ENCODE assay signal across 11 cellular contexts in genomic region chr16:66548068-66548467, GRCh38. TPM values are rescaled to one million over a fixed set of nuclear protein-coding genes. Genes with fewer than 3 reads are reported as not detected.
A peak's percentile ranks its signal among the peaks of the same experiment; 100 is the strongest.
DNase-seq lines count a peak whose midpoint lies in the region; ATAC-seq and TF ChIP-seq lines count a peak whose summit lies in the region.
"Had no signal": no experiment of that assay in that cellular context is flagged by ENCODE, and none has a peak within 500 bp of the region (broad histone marks: within the 10 kb centered on the region; RNA-seq: fewer than 3 reads in every experiment).

No MANE protein-coding gene starts in this region.

- peaks cover 49% of the 10 kb centered on the region for H3K4me1 Mint-ChIP-seq in stimulated activated effector memory CD8-positive, alpha-beta T cell treated with anti-CD3 and anti-CD28 coated beads, Interleukin-12 subunit alpha, Interleukin-12 subunit beta, amount 100 ng/mL, for 72 hours

- H3K27ac ChIP-seq in DND-41 (ENCODE audit: low read length) (peak overlapping the region; percentile 97), VCaP (peak overlapping the region; percentile 85; the same call in 1 of the 2 replicates), gastroesophageal sphincter (peak overlapping the region in 3 of 4 donors; percentile 92 to 97 (median 93))

- peak overlapping the region; percentile 86 for H3K4me3 Mint-ChIP-seq in stimulated activated effector memory CD8-positive, alpha-beta T cell treated with anti-CD3 and anti-CD28 coated beads, Interleukin-12 subunit alpha, Interleukin-12 subunit beta, amount 100 ng/mL, for 72 hours

- TF ChIP-seq POLR2A in gastroesophageal sphincter (IDR thresholded peaks at IDR 0.05) = no peak

- H3K27ac Mint-ChIP-seq in stimulated activated effector memory CD8-positive, alpha-beta T cell treated with anti-CD3 and anti-CD28 coated beads, Interleukin-12 subunit alpha, Interleukin-12 subunit beta, amount 100 ng/mL, for 72 hours = peak overlapping the region; percentile 90

- 0 out of 2 replicates have a peak overlapping the region, but pooled peaks have one; percentile 71 for H3K9ac ChIP-seq in DND-41 (ENCODE audit: low read depth, low read length)

- peaks cover 53% of the 10 kb centered on the region for H3K4me1 ChIP-seq in DND-41 (ENCODE audit: insufficient read depth, low read length)
- peaks cover 0 to 51% (median 17%) of the 10 kb centered on the region in 3 donors for H3K4me1 ChIP-seq in gastroesophageal sphincter

- H3K4me2 ChIP-seq in DND-41 (ENCODE audit: insufficient read depth, low read length) = peak overlapping the region; percentile 70; the same call in 1 of the 2 replicates

- no peak for ATAC-seq in DND-41 (ENCODE audit: insufficient read depth, low read depth)
- no peak for ATAC-seq in gastroesophageal sphincter
- ATAC-seq in stimulated activated effector memory CD8-positive, alpha-beta T cell treated with anti-CD3 and anti-CD28 coated beads, Interleukin-12 subunit alpha, Interleukin-12 subunit beta, amount 100 ng/mL, for 72 hours = no peak
- ATAC-seq in HG03342 (IDR thresholded peaks at IDR 0.05; ENCODE audit: unreplicated experiment) = no peak
- ATAC-seq in HG03378 (IDR thresholded peaks at IDR 0.05; ENCODE audit: unreplicated experiment) = no peak

- H3K9me3 Mint-ChIP-seq in stimulated activated effector memory CD8-positive, alpha-beta T cell treated with anti-CD3 and anti-CD28 coated beads, Interleukin-12 subunit alpha, Interleukin-12 subunit beta, amount 100 ng/mL, for 72 hours = no peaks in the 10 kb centered on the region

- WGBS in gastroesophageal sphincter (ENCODE audit: low coverage in 1 of 2), 2 donors = 82 to 91% methylated on average over 3 to 4 of the region's 4 CpGs

- CTCF ChIA-PET in HEK293T (lab: Yijun Ruan, JAX) = interaction anchor here (0.5 kb wide), 1 partner anchor 166 kb away, joined by 4 read pairs; no protein-coding TSS in a partner anchor

- H3K27me3 ChIP-seq in DND-41 (ENCODE audit: insufficient read depth, low read length, poor library complexity) (no peaks in the 10 kb centered on the region), gastroesophageal sphincter (no peaks in the 10 kb centered on the region)

- H4K20me1 ChIP-seq in DND-41 (ENCODE audit: insufficient read depth, low read length) = no peaks in the 10 kb centered on the region

- TF ChIP-seq CTCF in DND-41 (IDR thresholded peaks at IDR 0.05; ENCODE audit: borderline replicate concordance, extremely low read depth, low read length, poor library complexity, severe bottlenecking) (no peak), VCaP (conservative IDR thresholded peaks at IDR 0.05) (no peak), gastroesophageal sphincter (IDR thresholded peaks at IDR 0.05) (no peak)

- H2AFZ ChIP-seq in DND-41 (ENCODE audit: low read depth, low read length) = no peak overlapping the region

- peaks cover 26% of the 10 kb centered on the region for H3K36me3 Mint-ChIP-seq in stimulated activated effector memory CD8-positive, alpha-beta T cell treated with anti-CD3 and anti-CD28 coated beads, Interleukin-12 subunit alpha, Interleukin-12 subunit beta, amount 100 ng/mL, for 72 hours

- no peaks in the 10 kb centered on the region; the same call in none of the 2 replicates for H3K36me3 ChIP-seq in DND-41 (ENCODE audit: insufficient read depth, low read length)
- H3K36me3 ChIP-seq in gastroesophageal sphincter = peaks cover 0 to 49% of the 10 kb centered on the region in 2 donors

- H3K9me3 ChIP-seq in DND-41 (ENCODE audit: insufficient read depth, low read length, severe bottlenecking) (no peaks in the 10 kb centered on the region), gastroesophageal sphincter (no peaks in the 10 kb centered on the region)

- TF ChIP-seq EP300 in gastroesophageal sphincter (IDR thresholded peaks at IDR 0.05) = no peak

- peaks cover 22% of the 10 kb centered on the region for H3K79me2 ChIP-seq in DND-41 (ENCODE audit: insufficient read depth, low read length)

- H3K4me3 ChIP-seq in DND-41 (ENCODE audit: low read depth in 1 of 2, low read length in 2 of 2) (no peak overlapping the region), gastroesophageal sphincter (no peak overlapping the region)

- POLR2A ChIA-PET in HEK293T (lab: Yijun Ruan, JAX) = interaction anchor here (0.9 to 1.5 kb wide), 4 partner anchors 11 to 320 kb away, joined by 3 read pairs; partner anchors contain the start of gene CMTM2

- DNase-seq in DND-41 (no peak), HEK293T (ENCODE audit: extremely low spot score) (no peak)
- DNase-seq in stimulated activated effector memory CD8-positive, alpha-beta T cell treated with anti-CD3 and anti-CD28 coated beads, Interleukin-12 subunit alpha, Interleukin-12 subunit beta, amount 100 ng/mL, for 72 hours (ENCODE audit: low spot score in 2 of 2) = no peak
- DNase-seq: foreskin fibroblast, NCI-H2029 had no signal

TF ChIP-seq in HEK293T, 16 proteins besides CTCF, POLR2A, EP300 and RAD21:
- TF ChIP-seq ARNT (IDR thresholded peaks at IDR 0.05) (no peak), SUZ12 (IDR thresholded peaks at IDR 0.05) (no peak), L3MBTL2 (conservative IDR thresholded peaks at IDR 0.05) (no peak), ZNF384 (IDR thresholded peaks at IDR 0.05) (no peak), SP1 (IDR thresholded peaks at IDR 0.05) (no peak), FOXK2 (IDR thresholded peaks at IDR 0.05) (no peak), FOXA1 (IDR thresholded peaks at IDR 0.05) (no peak), ELF4 (IDR thresholded peaks at IDR 0.05) (no peak), CTBP1 (IDR thresholded peaks at IDR 0.05; ENCODE audit: borderline replicate concordance) (no peak), PKNOX1 (IDR thresholded peaks at IDR 0.05) (no peak), NFRKB (IDR thresholded peaks at IDR 0.05) (no peak)
TF ChIP-seq in HEK293T: peak in this region for 0.

RNA-seq across cellular contexts. Expression of gene TK2, which starts 1.9 kb away (rescaled TPM):
- 10 to 100 TPM; 32.7 to 42.8 (median 37.0) TPM for total RNA-seq in gastroesophageal sphincter

RNA-seq across cellular contexts. Expression of gene CKLF, which starts 4.3 kb away (rescaled TPM):
- 10 to 100 TPM; 13.1 to 31.5 (median 17.9) TPM for total RNA-seq in gastroesophageal sphincter

RNA-seq across cellular contexts. Expression of gene CMTM1, which starts 18.2 kb away (rescaled TPM):
- total RNA-seq in gastroesophageal sphincter = under 1 TPM in 1 of 4 donors, not detected in 3; 0.89 TPM

RNA-seq across cellular contexts. Expression of gene CMTM2, which starts 31.2 kb away (rescaled TPM):
- not detected for total RNA-seq in gastroesophageal sphincter
- total RNA-seq: bronchial epithelial cell, mucosa of gallbladder had no signal

RNA-seq across cellular contexts. Expression of gene CMTM3, which starts 56.4 kb away (rescaled TPM):
- total RNA-seq in gastroesophageal sphincter = 10 to 100 TPM; 15.7 to 24.9 (median 19.3) TPM
